In genomic region chr2:53785378-53785777, GRCh38 we compare ENCODE assay signal across 9 cellular contexts. TPM values are rescaled to one million over a fixed set of nuclear protein-coding genes. Genes with fewer than 3 reads are reported as not detected.
DNase-seq lines count a peak whose midpoint lies in the region; ATAC-seq and TF ChIP-seq lines count a peak whose summit lies in the region.
"Had no signal": no experiment of that assay in that cellular context is flagged by ENCODE, and none has a peak within 500 bp of the region (broad histone marks: within the 10 kb centered on the region; RNA-seq: fewer than 3 reads in every experiment).

No MANE protein-coding gene starts in this region.

- peaks cover 10% of the 10 kb centered on the region for H3K4me1 Mint-ChIP-seq in glutamatergic neuron (ENCODE audit: low read depth, unreplicated experiment)
- peaks cover 36% of the 10 kb centered on the region for H3K4me1 Mint-ChIP-seq in stimulated activated memory B cell treated with anti-CD40 and anti-IgM and Interleukin-4, amounts not matched to agents 10 μg/mL and 1 μg/mL and 100 μg/mL, for 72 hours

- peaks cover 24% of the 10 kb centered on the region for H3K36me3 ChIP-seq in WERI-Rb-1

- H3K27me3 Mint-ChIP-seq in glutamatergic neuron (ENCODE audit: unreplicated experiment): peaks cover 2% of the 10 kb centered on the region
- H3K27me3 Mint-ChIP-seq in stimulated activated memory B cell treated with anti-CD40 and anti-IgM and Interleukin-4, amounts not matched to agents 10 μg/mL and 1 μg/mL and 100 μg/mL, for 72 hours: no peaks in the 10 kb centered on the region

- H3K27ac Mint-ChIP-seq in glutamatergic neuron (ENCODE audit: unreplicated experiment): no peak overlapping the region
- peak overlapping the region; percentile 87 for H3K27ac Mint-ChIP-seq in stimulated activated memory B cell treated with anti-CD40 and anti-IgM and Interleukin-4, amounts not matched to agents 10 μg/mL and 1 μg/mL and 100 μg/mL, for 72 hours

- DNase-seq in NCI-H82 (lab: John Stamatoyannopoulos, UW): peak; percentile 29
- no peak for DNase-seq in NCI-H82 treated with DMSO at 0.1 percent for 48 hours (lab: John Stamatoyannopoulos, UW; ENCODE audit: unreplicated experiment)
- DNase-seq in WERI-Rb-1: no peak
- no peak for DNase-seq in glutamatergic neuron
- DNase-seq in SIG-M5 (lab: John Stamatoyannopoulos, UW): no peak
- DNase-seq: effector CD8-positive, alpha-beta T cell had no signal

- ATAC-seq in stimulated activated memory B cell treated with anti-CD40 and anti-IgM and Interleukin-4, amounts not matched to agents 10 μg/mL and 1 μg/mL and 100 μg/mL, for 72 hours: no peak
- ATAC-seq in HG03442 (IDR thresholded peaks at IDR 0.05; ENCODE audit: unreplicated experiment) (no peak), GM19397 (IDR thresholded peaks at IDR 0.05; ENCODE audit: unreplicated experiment) (no peak)

- peaks cover 3% of the 10 kb centered on the region for H3K9me3 Mint-ChIP-seq in glutamatergic neuron (ENCODE audit: unreplicated experiment)
- H3K9me3 Mint-ChIP-seq in stimulated activated memory B cell treated with anti-CD40 and anti-IgM and Interleukin-4, amounts not matched to agents 10 μg/mL and 1 μg/mL and 100 μg/mL, for 72 hours: no peaks in the 10 kb centered on the region

- peak overlapping the region; percentile 90 for H3K4me3 ChIP-seq in WERI-Rb-1 (ENCODE audit: low read depth, low read length)

- H3K27ac ChIP-seq in WERI-Rb-1: no peak overlapping the region

- TF ChIP-seq CTCF in WERI-Rb-1 (IDR thresholded peaks at IDR 0.05; ENCODE audit: low read depth, low read length): no peak
- no peak for TF ChIP-seq CTCF in glutamatergic neuron (IDR thresholded peaks at IDR 0.05; ENCODE audit: partially characterized antibody, unreplicated experiment)

- H3K4me3 Mint-ChIP-seq in glutamatergic neuron (ENCODE audit: unreplicated experiment): peak overlapping the region; percentile 98
- H3K4me3 Mint-ChIP-seq in stimulated activated memory B cell treated with anti-CD40 and anti-IgM and Interleukin-4, amounts not matched to agents 10 μg/mL and 1 μg/mL and 100 μg/mL, for 72 hours: peak overlapping the region; percentile 93

- no peaks in the 10 kb centered on the region for H3K27me3 ChIP-seq in WERI-Rb-1 (ENCODE audit: insufficient read depth, low read depth, severe bottlenecking)

- no peaks in the 10 kb centered on the region for H3K9me3 ChIP-seq in WERI-Rb-1 (ENCODE audit: severe bottlenecking)

- no peaks in the 10 kb centered on the region for H3K36me3 Mint-ChIP-seq in glutamatergic neuron (ENCODE audit: unreplicated experiment)
- H3K36me3 Mint-ChIP-seq in stimulated activated memory B cell treated with anti-CD40 and anti-IgM and Interleukin-4, amounts not matched to agents 10 μg/mL and 1 μg/mL and 100 μg/mL, for 72 hours: peaks cover under 1% of the 10 kb centered on the region

RNA-seq across cellular contexts. Expression of gene ASB3, which starts 1.4 kb away (rescaled TPM):
- 25.3 TPM for total RNA-seq in glutamatergic neuron (ENCODE audit: unreplicated experiment)

RNA-seq across cellular contexts. Expression of gene ERLEC1, which starts 1.5 kb away (rescaled TPM):
- 20.9 TPM for total RNA-seq in glutamatergic neuron (ENCODE audit: unreplicated experiment)

RNA-seq across cellular contexts. Expression of gene CHAC2, which starts 17.8 kb away (rescaled TPM):
- total RNA-seq in glutamatergic neuron (ENCODE audit: unreplicated experiment): 1.7 TPM
